Comparison of ENCODE assay signal across 1 cellular context in genomic region chr2:166357950-166358321, GRCh38. TPM values are rescaled to one million over a fixed set of nuclear protein-coding genes. Genes with fewer than 3 reads are reported as not detected.
"Had no signal": no experiment of that assay in that cellular context is flagged by ENCODE, and none has a peak within 500 bp of the region (broad histone marks: within the 10 kb centered on the region; RNA-seq: fewer than 3 reads in every experiment).

No MANE protein-coding gene starts in this region.

RNA-seq across cellular contexts. Expression of gene SCN9A, which starts 17.8 kb away (rescaled TPM):
- total RNA-seq: G401 had no signal
